8 cellular contexts compared by ENCODE assay signal in genomic region chr5:154038241-154038603, GRCh38. TPM values are rescaled to one million over a fixed set of nuclear protein-coding genes. Genes with fewer than 3 reads are reported as not detected.
DNase-seq lines count a peak whose midpoint lies in the region; ATAC-seq and FAIRE-seq lines count a peak whose summit lies in the region.

No MANE protein-coding gene starts in this region.

- H3K9me3 ChIP-seq in small intestine (ENCODE audit: control insufficient read depth, low read depth): no peaks in the 10 kb centered on the region

- 0% methylated on average over 13 of the region's 13 CpGs for WGBS in small intestine, 3 donors

- CTCF ChIA-PET in activated naive CD4-positive, alpha-beta T cell treated with anti-CD3 and anti-CD28 coated beads, Interleukin-2, amount 10 ng/mL, durations not matched to agents 7 days and 5 days (lab: Charles Lee): interaction anchor here (1.3 kb wide), 1 partner anchor 10 kb away, joined by 3 read pairs; no protein-coding TSS in a partner anchor

- H3K27ac Mint-ChIP-seq in activated naive CD4-positive, alpha-beta T cell treated with anti-CD3 and anti-CD28 coated beads, Interleukin-2, amount 10 ng/mL, durations not matched to agents 7 days and 5 days: peak overlapping the region; percentile 96

- H3K4me3 ChIP-seq in iPS-11a (ENCODE audit: low read depth, low read length): peak overlapping the region; percentile 94
- H3K4me3 ChIP-seq in small intestine (ENCODE audit: low read depth in 1 of 2, low read length in 2 of 2): peak overlapping the region; percentile 48 to 57

- FAIRE-seq in small intestine (lab: Jason Lieb, UNC): no peak

- peaks cover 44% of the 10 kb centered on the region for H3K4me1 Mint-ChIP-seq in activated naive CD4-positive, alpha-beta T cell treated with anti-CD3 and anti-CD28 coated beads, Interleukin-2, amount 10 ng/mL, durations not matched to agents 7 days and 5 days

- ATAC-seq in HG02798 (IDR thresholded peaks at IDR 0.05; ENCODE audit: poor library complexity, unreplicated experiment): peak; percentile 54

- peak overlapping the region; percentile 89 for H3K4me3 Mint-ChIP-seq in activated naive CD4-positive, alpha-beta T cell treated with anti-CD3 and anti-CD28 coated beads, Interleukin-2, amount 10 ng/mL, durations not matched to agents 7 days and 5 days

- DNase-seq in activated naive CD4-positive, alpha-beta T cell treated with anti-CD3 and anti-CD28 coated beads, Interleukin-2, amount 10 ng/mL, durations not matched to agents 7 days and 5 days: peak; percentile 67
- no peak for DNase-seq in activated naive CD4-positive, alpha-beta T cell treated with Interleukin-2 at 50 U/mL for 16 hours
- DNase-seq in NCI-H2227 treated with DMSO at 0.1 percent for 48 hours (lab: John Stamatoyannopoulos, UW) (peak; percentile 46), small intestine (peak; percentile 63), NCI-H2107 (lab: John Stamatoyannopoulos, UW) (no peak)
- DNase-seq in activated naive CD8-positive, alpha-beta T cell treated with anti-CD3 and anti-CD28 coated beads, Interleukin-2, amount 50 U/mL, for 16 hours (ENCODE audit: low read depth, low spot score): peak; percentile 2

- peak overlapping the region; percentile 83 to 98 for H3K27ac ChIP-seq in small intestine (ENCODE audit: low read depth in 1 of 2, low read length in 1 of 2)

- peaks cover 2% of the 10 kb centered on the region in 2 donors for H3K4me1 ChIP-seq in small intestine (ENCODE audit: control insufficient read depth in 2 of 2, insufficient read depth in 1 of 2, low read depth in 1 of 2, low read length in 1 of 2)

- no peaks in the 10 kb centered on the region for H3K36me3 ChIP-seq in small intestine (ENCODE audit: control insufficient read depth in 2 of 2, insufficient read depth in 2 of 2, low read length in 2 of 2)

- H3K36me3 Mint-ChIP-seq in activated naive CD4-positive, alpha-beta T cell treated with anti-CD3 and anti-CD28 coated beads, Interleukin-2, amount 10 ng/mL, durations not matched to agents 7 days and 5 days: peaks cover 10% of the 10 kb centered on the region

- no peaks in the 10 kb centered on the region for H3K9me3 Mint-ChIP-seq in activated naive CD4-positive, alpha-beta T cell treated with anti-CD3 and anti-CD28 coated beads, Interleukin-2, amount 10 ng/mL, durations not matched to agents 7 days and 5 days

- no peaks in the 10 kb centered on the region for H3K27me3 Mint-ChIP-seq in activated naive CD4-positive, alpha-beta T cell treated with anti-CD3 and anti-CD28 coated beads, Interleukin-2, amount 10 ng/mL, durations not matched to agents 7 days and 5 days

- no peaks in the 10 kb centered on the region for H3K27me3 ChIP-seq in small intestine (ENCODE audit: control insufficient read depth in 2 of 2, insufficient read depth in 2 of 2, low read length in 2 of 2)

RNA-seq across cellular contexts. Expression of gene FAM114A2, which starts 0.5 kb away (rescaled TPM):
- 10 to 100 TPM in 1 of 3 donors, 1 to 10 TPM in 2; 7.2 to 11.6 (median 10.0) TPM for polyA plus RNA-seq in small intestine

RNA-seq across cellular contexts. Expression of gene MFAP3, which starts 0.5 kb away (rescaled TPM):
- polyA plus RNA-seq in small intestine: 10 to 100 TPM in 1 of 3 donors, 1 to 10 TPM in 2; 4.2 to 12.6 (median 4.6) TPM

Comparison
In these comparisons a context has a peak if more than half of its experiments do, and no peak if none do; other contexts are left out.
1. DNase-seq: peak in activated naive CD4-positive, alpha-beta T cell treated with anti-CD3 and anti-CD28 coated beads, Interleukin-2, amount 10 ng/mL, durations not matched to agents 7 days and 5 days (single experiment), NCI-H2227 treated with DMSO at 0.1 percent for 48 hours (single experiment), activated naive CD8-positive, alpha-beta T cell treated with anti-CD3 and anti-CD28 coated beads, Interleukin-2, amount 50 U/mL, for 16 hours (single experiment) and small intestine (single experiment); none in activated naive CD4-positive, alpha-beta T cell treated with Interleukin-2 at 50 U/mL for 16 hours (single experiment) and NCI-H2107 (single experiment).